Comparison of ENCODE assay signal across 1 cellular context in genomic region chr1:185734929-185735666, GRCh38.
TF ChIP-seq lines count a peak whose summit lies in the region.

No MANE protein-coding gene starts in this region.

TF ChIP-seq in A549, 52 proteins besides CTCF, POLR2A, EP300 and RAD21 (continued from another document):
- no peak for TF ChIP-seq HMGXB4 (CRISPR knock-in tag; IDR thresholded peaks at IDR 0.05; ENCODE audit: borderline replicate concordance)
